23 cellular contexts compared by ENCODE assay signal in the genomic region with DNA sequence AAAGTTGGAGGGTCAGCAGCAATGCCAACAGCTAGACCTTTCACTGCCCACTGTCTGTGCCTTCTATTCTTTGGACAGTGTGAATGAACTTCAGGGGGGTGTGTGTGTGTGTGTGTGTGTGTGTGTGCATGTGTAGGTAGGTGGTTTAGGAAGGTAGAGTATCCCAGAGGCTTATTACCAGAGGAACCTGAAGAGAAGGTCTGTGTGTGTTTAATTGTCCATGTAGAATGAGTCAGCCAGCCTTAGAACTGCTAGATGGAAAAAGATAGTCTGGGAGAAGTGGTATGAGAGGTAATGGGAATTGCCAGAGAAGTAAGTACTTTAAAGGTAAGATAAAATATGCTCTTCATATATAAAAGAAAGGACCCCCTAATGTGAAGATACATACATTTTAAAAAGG.
DNase-seq lines count a peak whose midpoint lies in the region; ATAC-seq, FAIRE-seq and TF ChIP-seq lines count a peak whose summit lies in the region.
"Had no signal": no experiment of that assay in that cellular context is flagged by ENCODE, and none has a peak within 500 bp of the region (broad histone marks: within the 10 kb centered on the region; RNA-seq: fewer than 3 reads in every experiment).

No MANE protein-coding gene starts in this region.

- H3K4me3 ChIP-seq in GM23338, result no peak overlapping the region
- H3K4me3 ChIP-seq: BLaER1, GM23248, HAP-1, K562, SJCRH30 had no signal

- peak; percentile 78 for FAIRE-seq in RCC 7860 (lab: Jason Lieb, UNC)
- FAIRE-seq: A204.1, G401.6, HTR-8/SVneo, K562 had no signal

- H3K27ac ChIP-seq in GM23338 (ENCODE audit: low read depth), result no peak overlapping the region
- H3K27ac ChIP-seq: BLaER1, GM23248, SJCRH30 had no signal

- no peaks in the 10 kb centered on the region for H3F3A ChIP-seq in GM23338 (replicated peaks; ENCODE audit: low read depth)

- H3K27me3 Mint-ChIP-seq in nephron (ENCODE audit: low read depth), result no peaks in the 10 kb centered on the region
- no peaks in the 10 kb centered on the region for H3K27me3 Mint-ChIP-seq in GM23338 (ENCODE audit: insufficient read depth, low read depth, poor library complexity)
- H3K27me3 Mint-ChIP-seq: CD4-positive, CD25-positive, alpha-beta regulatory T cell had no signal

- H3K4me3 Mint-ChIP-seq in nephron (no peak overlapping the region), GM23338 (no peak overlapping the region)
- H3K4me3 Mint-ChIP-seq: CD4-positive, CD25-positive, alpha-beta regulatory T cell; HFFc6 had no signal

- no peaks in the 10 kb centered on the region for H4K20me1 ChIP-seq in GM23338 (replicated peaks; ENCODE audit: insufficient read depth)
- H4K20me1 ChIP-seq: BLaER1 had no signal

- H3K36me3 ChIP-seq in GM23338 (ENCODE audit: insufficient read depth), result no peaks in the 10 kb centered on the region
- H3K36me3 ChIP-seq: BLaER1, HAP-1, SJCRH30 had no signal

- H3K79me2 ChIP-seq in GM23338 (replicated peaks; ENCODE audit: insufficient read depth), result no peaks in the 10 kb centered on the region

- ATAC-seq in HG03460 (IDR thresholded peaks at IDR 0.05; ENCODE audit: unreplicated experiment), result no peak
- no peak for ATAC-seq in GM23338
- ATAC-seq: K562, SK-N-SH treated with all-trans-retinoic acid at 6 μM for 48 hours had no signal

- DNase-seq in Caki2 (ENCODE audit: low read depth), result peak; percentile 60
- peak; percentile 35 for DNase-seq in RCC 7860 (ENCODE audit: low spot score)
- peak; percentile 23 for DNase-seq in glomerular visceral epithelial cell (ENCODE audit: extremely low spot score)
- no peak for DNase-seq in GOT3 (lab: John Stamatoyannopoulos, UW)
- DNase-seq in GM23338 (ENCODE audit: low spot score), result no peak
- DNase-seq: CD4-positive, CD25-positive, alpha-beta regulatory T cell; GM23248; HFFc6; MM.1S; NCI-H1417; NCI-H2029 treated with DMSO at 0.1 percent for 48 hours; NCI-H226; NCI-H510A; SJCRH30 had no signal

- no peak overlapping the region; the same call in 1 of the 2 replicates for H2AFZ ChIP-seq in GM23338
- H2AFZ ChIP-seq: GM23248 had no signal

- H3K27ac Mint-ChIP-seq in nephron (peak overlapping the region in 2 of 3 experiments; percentile 11 to 23), GM23338 (no peak overlapping the region)
- H3K27ac Mint-ChIP-seq: CD4-positive, CD25-positive, alpha-beta regulatory T cell; HFFc6 had no signal

- no peak overlapping the region for H3K4me2 ChIP-seq in GM23338
- H3K4me2 ChIP-seq: BLaER1 had no signal

- no peaks in the 10 kb centered on the region for H3K4me1 ChIP-seq in GM23338 (ENCODE audit: insufficient read depth)
- H3K4me1 ChIP-seq: BLaER1, SJCRH30 had no signal

- in situ Hi-C loops in Caki2 (cut with HindIII; ENCODE audit: low pct_unique_long_range_greater_than_20kb, low sequenced_read_pairs), result no loop called here

- no peaks in the 10 kb centered on the region for H3K36me3 Mint-ChIP-seq in nephron (ENCODE audit: low read depth)
- no peaks in the 10 kb centered on the region for H3K36me3 Mint-ChIP-seq in GM23338 (ENCODE audit: low read depth)
- H3K36me3 Mint-ChIP-seq: CD4-positive, CD25-positive, alpha-beta regulatory T cell had no signal

- peaks cover 13% of the 10 kb centered on the region; the same call in 1 of the 2 replicates for H3K9me2 ChIP-seq in GM23338 (ENCODE audit: insufficient read depth)

- H3K27me3 ChIP-seq in GM23338 (ENCODE audit: insufficient read depth), result no peaks in the 10 kb centered on the region
- H3K27me3 ChIP-seq: BLaER1, SJCRH30 had no signal

- TF ChIP-seq CTCF in nephron (IDR thresholded peaks at IDR 0.05; ENCODE audit: unreplicated experiment in 3 of 3) (no peak), GM23338 (conservative IDR thresholded peaks at IDR 0.05; ENCODE audit: low read depth in 2 of 2) (no peak)

- H3K4me1 Mint-ChIP-seq in nephron (peaks cover 14% of the 10 kb centered on the region), GM23338 (no peaks in the 10 kb centered on the region; the same call in 2 of the 3 replicates)
- H3K4me1 Mint-ChIP-seq: CD4-positive, CD25-positive, alpha-beta regulatory T cell had no signal

- H3K9me3 Mint-ChIP-seq in nephron (peaks cover 2% of the 10 kb centered on the region), GM23338 (no peaks in the 10 kb centered on the region)

TF ChIP-seq in GM23338, 12 proteins besides CTCF, POLR2A, EP300 and RAD21 (continues in another document):
- no peak for TF ChIP-seq STAT1 (IDR thresholded peaks at IDR 0.05; ENCODE audit: unreplicated experiment)
- no peak for TF ChIP-seq POLR2AphosphoS5 (IDR thresholded peaks at IDR 0.05; ENCODE audit: low read depth)
- TF ChIP-seq, protein P1, sequence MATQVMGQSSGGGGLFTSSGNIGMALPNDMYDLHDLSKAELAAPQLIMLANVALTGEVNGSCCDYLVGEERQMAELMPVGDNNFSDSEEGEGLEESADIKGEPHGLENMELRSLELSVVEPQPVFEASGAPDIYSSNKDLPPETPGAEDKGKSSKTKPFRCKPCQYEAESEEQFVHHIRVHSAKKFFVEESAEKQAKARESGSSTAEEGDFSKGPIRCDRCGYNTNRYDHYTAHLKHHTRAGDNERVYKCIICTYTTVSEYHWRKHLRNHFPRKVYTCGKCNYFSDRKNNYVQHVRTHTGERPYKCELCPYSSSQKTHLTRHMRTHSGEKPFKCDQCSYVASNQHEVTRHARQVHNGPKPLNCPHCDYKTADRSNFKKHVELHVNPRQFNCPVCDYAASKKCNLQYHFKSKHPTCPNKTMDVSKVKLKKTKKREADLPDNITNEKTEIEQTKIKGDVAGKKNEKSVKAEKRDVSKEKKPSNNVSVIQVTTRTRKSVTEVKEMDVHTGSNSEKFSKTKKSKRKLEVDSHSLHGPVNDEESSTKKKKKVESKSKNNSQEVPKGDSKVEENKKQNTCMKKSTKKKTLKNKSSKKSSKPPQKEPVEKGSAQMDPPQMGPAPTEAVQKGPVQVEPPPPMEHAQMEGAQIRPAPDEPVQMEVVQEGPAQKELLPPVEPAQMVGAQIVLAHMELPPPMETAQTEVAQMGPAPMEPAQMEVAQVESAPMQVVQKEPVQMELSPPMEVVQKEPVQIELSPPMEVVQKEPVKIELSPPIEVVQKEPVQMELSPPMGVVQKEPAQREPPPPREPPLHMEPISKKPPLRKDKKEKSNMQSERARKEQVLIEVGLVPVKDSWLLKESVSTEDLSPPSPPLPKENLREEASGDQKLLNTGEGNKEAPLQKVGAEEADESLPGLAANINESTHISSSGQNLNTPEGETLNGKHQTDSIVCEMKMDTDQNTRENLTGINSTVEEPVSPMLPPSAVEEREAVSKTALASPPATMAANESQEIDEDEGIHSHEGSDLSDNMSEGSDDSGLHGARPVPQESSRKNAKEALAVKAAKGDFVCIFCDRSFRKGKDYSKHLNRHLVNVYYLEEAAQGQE (IDR thresholded peaks at IDR 0.05; ENCODE audit: unreplicated experiment), result no peak
- TF ChIP-seq, protein P2, sequence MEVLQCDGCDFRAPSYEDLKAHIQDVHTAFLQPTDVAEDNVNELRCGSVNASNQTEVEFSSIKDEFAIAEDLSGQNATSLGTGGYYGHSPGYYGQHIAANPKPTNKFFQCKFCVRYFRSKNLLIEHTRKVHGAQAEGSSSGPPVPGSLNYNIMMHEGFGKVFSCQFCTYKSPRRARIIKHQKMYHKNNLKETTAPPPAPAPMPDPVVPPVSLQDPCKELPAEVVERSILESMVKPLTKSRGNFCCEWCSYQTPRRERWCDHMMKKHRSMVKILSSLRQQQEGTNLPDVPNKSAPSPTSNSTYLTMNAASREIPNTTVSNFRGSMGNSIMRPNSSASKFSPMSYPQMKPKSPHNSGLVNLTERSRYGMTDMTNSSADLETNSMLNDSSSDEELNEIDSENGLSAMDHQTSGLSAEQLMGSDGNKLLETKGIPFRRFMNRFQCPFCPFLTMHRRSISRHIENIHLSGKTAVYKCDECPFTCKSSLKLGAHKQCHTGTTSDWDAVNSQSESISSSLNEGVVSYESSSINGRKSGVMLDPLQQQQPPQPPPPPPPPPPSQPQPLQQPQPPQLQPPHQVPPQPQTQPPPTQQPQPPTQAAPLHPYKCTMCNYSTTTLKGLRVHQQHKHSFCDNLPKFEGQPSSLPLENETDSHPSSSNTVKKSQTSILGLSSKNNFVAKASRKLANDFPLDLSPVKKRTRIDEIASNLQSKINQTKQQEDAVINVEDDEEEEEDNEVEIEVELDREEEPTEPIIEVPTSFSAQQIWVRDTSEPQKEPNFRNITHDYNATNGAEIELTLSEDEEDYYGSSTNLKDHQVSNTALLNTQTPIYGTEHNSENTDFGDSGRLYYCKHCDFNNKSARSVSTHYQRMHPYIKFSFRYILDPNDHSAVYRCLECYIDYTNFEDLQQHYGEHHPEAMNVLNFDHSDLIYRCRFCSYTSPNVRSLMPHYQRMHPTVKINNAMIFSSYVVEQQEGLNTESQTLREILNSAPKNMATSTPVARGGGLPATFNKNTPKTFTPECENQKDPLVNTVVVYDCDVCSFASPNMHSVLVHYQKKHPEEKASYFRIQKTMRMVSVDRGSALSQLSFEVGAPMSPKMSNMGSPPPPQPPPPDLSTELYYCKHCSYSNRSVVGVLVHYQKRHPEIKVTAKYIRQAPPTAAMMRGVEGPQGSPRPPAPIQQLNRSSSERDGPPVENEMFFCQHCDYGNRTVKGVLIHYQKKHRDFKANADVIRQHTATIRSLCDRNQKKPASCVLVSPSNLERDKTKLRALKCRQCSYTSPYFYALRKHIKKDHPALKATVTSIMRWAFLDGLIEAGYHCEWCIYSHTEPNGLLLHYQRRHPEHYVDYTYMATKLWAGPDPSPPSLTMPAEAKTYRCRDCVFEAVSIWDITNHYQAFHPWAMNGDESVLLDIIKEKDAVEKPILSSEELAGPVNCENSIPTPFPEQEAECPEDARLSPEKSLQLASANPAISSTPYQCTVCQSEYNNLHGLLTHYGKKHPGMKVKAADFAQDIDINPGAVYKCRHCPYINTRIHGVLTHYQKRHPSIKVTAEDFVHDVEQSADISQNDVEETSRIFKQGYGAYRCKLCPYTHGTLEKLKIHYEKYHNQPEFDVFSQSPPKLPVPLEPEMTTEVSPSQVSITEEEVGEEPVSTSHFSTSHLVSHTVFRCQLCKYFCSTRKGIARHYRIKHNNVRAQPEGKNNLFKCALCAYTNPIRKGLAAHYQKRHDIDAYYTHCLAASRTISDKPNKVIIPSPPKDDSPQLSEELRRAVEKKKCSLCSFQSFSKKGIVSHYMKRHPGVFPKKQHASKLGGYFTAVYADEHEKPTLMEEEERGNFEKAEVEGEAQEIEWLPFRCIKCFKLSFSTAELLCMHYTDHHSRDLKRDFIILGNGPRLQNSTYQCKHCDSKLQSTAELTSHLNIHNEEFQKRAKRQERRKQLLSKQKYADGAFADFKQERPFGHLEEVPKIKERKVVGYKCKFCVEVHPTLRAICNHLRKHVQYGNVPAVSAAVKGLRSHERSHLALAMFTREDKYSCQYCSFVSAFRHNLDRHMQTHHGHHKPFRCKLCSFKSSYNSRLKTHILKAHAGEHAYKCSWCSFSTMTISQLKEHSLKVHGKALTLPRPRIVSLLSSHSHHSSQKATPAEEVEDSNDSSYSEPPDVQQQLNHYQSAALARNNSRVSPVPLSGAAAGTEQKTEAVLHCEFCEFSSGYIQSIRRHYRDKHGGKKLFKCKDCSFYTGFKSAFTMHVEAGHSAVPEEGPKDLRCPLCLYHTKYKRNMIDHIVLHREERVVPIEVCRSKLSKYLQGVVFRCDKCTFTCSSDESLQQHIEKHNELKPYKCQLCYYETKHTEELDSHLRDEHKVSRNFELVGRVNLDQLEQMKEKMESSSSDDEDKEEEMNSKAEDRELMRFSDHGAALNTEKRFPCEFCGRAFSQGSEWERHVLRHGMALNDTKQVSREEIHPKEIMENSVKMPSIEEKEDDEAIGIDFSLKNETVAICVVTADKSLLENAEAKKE (CRISPR knock-in tag; IDR thresholded peaks at IDR 0.05), result no peak

Comparison
In these comparisons a context has a peak if more than half of its experiments do, and no peak if none do; other contexts are left out.
1. DNase-seq: peak in Caki2 (single experiment), RCC 7860 (single experiment) and glomerular visceral epithelial cell (single experiment); none in GOT3 (single experiment) and GM23338 (single experiment).